Comparison of ENCODE assay signal across 12 cellular contexts in genomic region chr16:57988929-57989328, GRCh38. TPM values are rescaled to one million over a fixed set of nuclear protein-coding genes. Genes with fewer than 3 reads are reported as not detected.
DNase-seq lines count a peak whose midpoint lies in the region; TF ChIP-seq lines count a peak whose summit lies in the region.
"Had no signal": no experiment of that assay in that cellular context is flagged by ENCODE, and none has a peak within 500 bp of the region (broad histone marks: within the 10 kb centered on the region; RNA-seq: fewer than 3 reads in every experiment).

No MANE protein-coding gene starts in this region.

- H2BK5ac ChIP-seq in neuronal stem cell (ENCODE audit: low read length): no peak overlapping the region

- no peak overlapping the region for H3K27ac ChIP-seq in endodermal cell (ENCODE audit: low read depth, low read length)
- H3K27ac ChIP-seq in neuronal stem cell (replicated peaks; ENCODE audit: low read length): no peak overlapping the region

- H3K4ac ChIP-seq in neuronal stem cell (ENCODE audit: low read length): no peak overlapping the region

- no peak overlapping the region for H3K23ac ChIP-seq in neuronal stem cell (ENCODE audit: low read depth, low read length, poor library complexity)

- H3K27ac Mint-ChIP-seq in endodermal cell: no peak overlapping the region

- H3K4me3 Mint-ChIP-seq in endodermal cell: no peak overlapping the region
- H3K4me3 Mint-ChIP-seq: IgD-negative memory B cell had no signal

- H3K4me1 ChIP-seq in endodermal cell (ENCODE audit: control insufficient read depth, insufficient read depth, low read length) (peaks cover 4% of the 10 kb centered on the region), neuronal stem cell (ENCODE audit: control insufficient read depth in 2 of 2, insufficient read depth in 1 of 2, low read depth in 1 of 2, low read length in 2 of 2) (peaks cover 3 to 5% of the 10 kb centered on the region in 2 donors)

- H4K91ac ChIP-seq in neuronal stem cell (ENCODE audit: low read depth, low read length, poor library complexity): no peak overlapping the region

- no peaks in the 10 kb centered on the region for H3K9me3 Mint-ChIP-seq in endodermal cell
- H3K9me3 Mint-ChIP-seq: IgD-negative memory B cell had no signal

- H2BK12ac ChIP-seq in neuronal stem cell (ENCODE audit: low read length): no peak overlapping the region

- peaks cover 7% of the 10 kb centered on the region for H3K4me1 Mint-ChIP-seq in endodermal cell

- no peaks in the 10 kb centered on the region for H3K36me3 Mint-ChIP-seq in endodermal cell (ENCODE audit: low read depth)

- H3K27me3 Mint-ChIP-seq in endodermal cell (ENCODE audit: insufficient read depth): peaks cover 39% of the 10 kb centered on the region

- no peak overlapping the region for H2AK5ac ChIP-seq in neuronal stem cell (ENCODE audit: low read depth, low read length)

- H3K36me3 ChIP-seq in endodermal cell (ENCODE audit: control insufficient read depth, insufficient read depth, low read length) (peaks cover 4% of the 10 kb centered on the region), neuronal stem cell (replicated peaks in 1 of 2; ENCODE audit: control insufficient read depth in 2 of 2, insufficient read depth in 2 of 2, low read length in 2 of 2) (peaks cover 2 to 4% of the 10 kb centered on the region in 2 donors)

- H4K8ac ChIP-seq in neuronal stem cell (ENCODE audit: low read depth, low read length): no peak overlapping the region

- WGBS in endodermal cell (ENCODE audit: insufficient coverage in 1 of 2, insufficient read length in 1 of 2), 2 experiments: 88 to 100% methylated on average over 1 of the region's 1 CpG
- WGBS in neuronal stem cell (ENCODE audit: extremely low coverage in 2 of 2, insufficient read length in 2 of 2, insufficient replicate concordance in 1 of 2), 2 donors: no CpG with 5 or more reads among the region's 1 CpG

- H3K9ac ChIP-seq in endodermal cell (ENCODE audit: extremely low read depth, low read length, poor library complexity, severe bottlenecking): no peak overlapping the region
- no peak overlapping the region for H3K9ac ChIP-seq in neuronal stem cell (ENCODE audit: low read depth, low read length, poor library complexity)

- H2BK15ac ChIP-seq in neuronal stem cell (ENCODE audit: low read length): peak overlapping the region; percentile 23

- no peak overlapping the region for H2BK120ac ChIP-seq in neuronal stem cell (ENCODE audit: low read depth, low read length)

- no peak overlapping the region for H3K14ac ChIP-seq in neuronal stem cell (ENCODE audit: low read length)

- H3K27me3 ChIP-seq in endodermal cell (ENCODE audit: control insufficient read depth, insufficient read depth, low read length, poor library complexity, severe bottlenecking): peaks cover 30% of the 10 kb centered on the region
- peaks cover 9 to 48% (median 28%) of the 10 kb centered on the region in 3 experiments for H3K27me3 ChIP-seq in neuronal stem cell (ENCODE audit: control insufficient read depth in 3 of 3, insufficient read depth in 3 of 3, low read depth in 1 of 3, low read length in 3 of 3)

- no peak overlapping the region for H2AFZ ChIP-seq in neuronal stem cell (ENCODE audit: low read length)

- H3K79me1 ChIP-seq in neuronal stem cell (ENCODE audit: low read depth, low read length): no peaks in the 10 kb centered on the region

- peak overlapping the region; percentile 27 for H3K18ac ChIP-seq in neuronal stem cell (ENCODE audit: low read length)

- DNase-seq in GM12865 (ENCODE audit: low read depth) (peak; percentile 12), NCI-H446 treated with DMSO at 0.1 percent for 48 hours (lab: John Stamatoyannopoulos, UW) (peak; percentile 74), endodermal cell (peak; percentile 45), neuronal stem cell (ENCODE audit: low spot score) (no peak), SK-N-DZ (ENCODE audit: low spot score) (no peak)
- DNase-seq in activated CD4-positive, alpha-beta T cell treated with anti-CD3 and anti-CD28 coated beads, Interleukin-2, amount 50 U/mL, for 1 hour: no peak
- no peak for DNase-seq in activated effector memory CD4-positive, alpha-beta T cell treated with Interleukin-2 at 50 U/mL for 16 hours
- DNase-seq: activated CD8-positive, alpha-beta memory T cell treated with anti-CD3 and anti-CD28 coated beads, Interleukin-2, amount 50 U/mL, for 48 hours; Calu3; NCI-H1694 treated with DMSO at 0.1 percent for 48 hours had no signal

- H3K9me3 ChIP-seq in endodermal cell (ENCODE audit: control insufficient read depth, low read length): no peaks in the 10 kb centered on the region
- H3K9me3 ChIP-seq in neuronal stem cell (replicated peaks in 1 of 2; ENCODE audit: control insufficient read depth in 2 of 2, insufficient read depth in 1 of 2, low read depth in 1 of 2, low read length in 2 of 2): no peaks in the 10 kb centered on the region

- TF ChIP-seq CTCF in GM12865 (IDR thresholded peaks at IDR 0.05; ENCODE audit: insufficient read depth, low read depth, low read length, missing control alignments) (no peak), endodermal cell (conservative IDR thresholded peaks at IDR 0.05) (no peak)

- no peak overlapping the region for H3K4me2 ChIP-seq in neuronal stem cell (ENCODE audit: insufficient read depth, low read length, poor library complexity, severe bottlenecking)

- H3K4me3 ChIP-seq in GM12865 (ENCODE audit: low read depth, low read length): no peak overlapping the region
- H3K4me3 ChIP-seq in endodermal cell (ENCODE audit: low read length): no peak overlapping the region
- H3K4me3 ChIP-seq in neuronal stem cell (ENCODE audit: low read length in 2 of 2): no peak overlapping the region

RNA-seq across cellular contexts. Expression of gene ZNF319, which starts 11.5 kb away (rescaled TPM):
- total RNA-seq in endodermal cell: 10 to 100 TPM in 1 of 2 donors, 1 to 10 TPM in 1; 9.8 to 10.8 TPM
- 11.5 TPM for polyA plus RNA-seq in endodermal cell (2013, experiment 1 of 2)
- 8.2 TPM for polyA plus RNA-seq in endodermal cell (2013, experiment 2 of 2)
- 7.0 TPM for polyA plus RNA-seq in neuronal stem cell (2013, experiment 1 of 2)
- 8.3 TPM for polyA plus RNA-seq in neuronal stem cell (2013, experiment 2 of 2)
- 4.3 and 5.6 TPM in 2 replicates for polyA plus RNA-seq in SK-N-DZ (2014; cell fraction: cytosol; rRNA removed)
- polyA plus RNA-seq in SK-N-DZ (2014; cell fraction: nucleus; rRNA removed): 3.1 and 9.4 TPM in 2 replicates

RNA-seq across cellular contexts. Expression of gene USB1, which starts 12.3 kb away (rescaled TPM):
- 100 to 1,000 TPM; 139 to 163 TPM for total RNA-seq in endodermal cell
- polyA plus RNA-seq in endodermal cell (2013, experiment 1 of 2): 62.2 TPM
- 62.7 TPM for polyA plus RNA-seq in endodermal cell (2013, experiment 2 of 2)
- 40.5 TPM for polyA plus RNA-seq in neuronal stem cell (2013, experiment 1 of 2)
- 39.6 TPM for polyA plus RNA-seq in neuronal stem cell (2013, experiment 2 of 2)
- polyA plus RNA-seq in SK-N-DZ (2014; cell fraction: cytosol; rRNA removed): 23.5 and 46.4 TPM in 2 replicates
- polyA plus RNA-seq in SK-N-DZ (2014; cell fraction: nucleus; rRNA removed): 23.2 and 30.8 TPM in 2 replicates

RNA-seq across cellular contexts. Expression of gene CNGB1, which starts 18.0 kb away (rescaled TPM):
- total RNA-seq in endodermal cell: under 1 TPM; 0.29 to 0.60 TPM
- polyA plus RNA-seq in endodermal cell (2013, experiment 1 of 2): 1.1 TPM
- polyA plus RNA-seq in endodermal cell (2013, experiment 2 of 2): 0.50 TPM
- 0.14 TPM for polyA plus RNA-seq in neuronal stem cell (2013, experiment 1 of 2)
- polyA plus RNA-seq in neuronal stem cell (2013, experiment 2 of 2): 0.14 TPM
- polyA plus RNA-seq in SK-N-DZ (2014; cell fraction: cytosol; rRNA removed): 17.7 and 23.2 TPM in 2 replicates
- 31.5 and 41.5 TPM in 2 replicates for polyA plus RNA-seq in SK-N-DZ (2014; cell fraction: nucleus; rRNA removed)
- total RNA-seq: RPMI7951 had no signal
- polyA plus RNA-seq: IgD-negative memory B cell had no signal

RNA-seq across cellular contexts. Expression of gene MMP15, which starts 36.6 kb away (rescaled TPM):
- 100 to 1,000 TPM in 1 of 2 donors, 10 to 100 TPM in 1; 99.8 to 105 TPM for total RNA-seq in endodermal cell
- 34.0 TPM for polyA plus RNA-seq in endodermal cell (2013, experiment 1 of 2)
- 34.0 TPM for polyA plus RNA-seq in endodermal cell (2013, experiment 2 of 2)
- 10.1 TPM for polyA plus RNA-seq in neuronal stem cell (2013, experiment 1 of 2)
- 10.1 TPM for polyA plus RNA-seq in neuronal stem cell (2013, experiment 2 of 2)
- 31.2 and 34.2 TPM in 2 replicates for polyA plus RNA-seq in SK-N-DZ (2014; cell fraction: cytosol; rRNA removed)
- 19.1 and 20.4 TPM in 2 replicates for polyA plus RNA-seq in SK-N-DZ (2014; cell fraction: nucleus; rRNA removed)
- polyA plus RNA-seq: IgD-negative memory B cell had no signal

Comparison
In these comparisons a context has a peak if more than half of its experiments do, and no peak if none do; other contexts are left out.
1. DNase-seq: peak in GM12865 (single experiment), NCI-H446 treated with DMSO at 0.1 percent for 48 hours (single experiment) and endodermal cell (single experiment); none in neuronal stem cell (single experiment), SK-N-DZ (single experiment), activated CD4-positive, alpha-beta T cell treated with anti-CD3 and anti-CD28 coated beads, Interleukin-2, amount 50 U/mL, for 1 hour (single experiment) and activated effector memory CD4-positive, alpha-beta T cell treated with Interleukin-2 at 50 U/mL for 16 hours (single experiment).